8 cellular contexts compared by ENCODE assay signal in the genomic region with DNA sequence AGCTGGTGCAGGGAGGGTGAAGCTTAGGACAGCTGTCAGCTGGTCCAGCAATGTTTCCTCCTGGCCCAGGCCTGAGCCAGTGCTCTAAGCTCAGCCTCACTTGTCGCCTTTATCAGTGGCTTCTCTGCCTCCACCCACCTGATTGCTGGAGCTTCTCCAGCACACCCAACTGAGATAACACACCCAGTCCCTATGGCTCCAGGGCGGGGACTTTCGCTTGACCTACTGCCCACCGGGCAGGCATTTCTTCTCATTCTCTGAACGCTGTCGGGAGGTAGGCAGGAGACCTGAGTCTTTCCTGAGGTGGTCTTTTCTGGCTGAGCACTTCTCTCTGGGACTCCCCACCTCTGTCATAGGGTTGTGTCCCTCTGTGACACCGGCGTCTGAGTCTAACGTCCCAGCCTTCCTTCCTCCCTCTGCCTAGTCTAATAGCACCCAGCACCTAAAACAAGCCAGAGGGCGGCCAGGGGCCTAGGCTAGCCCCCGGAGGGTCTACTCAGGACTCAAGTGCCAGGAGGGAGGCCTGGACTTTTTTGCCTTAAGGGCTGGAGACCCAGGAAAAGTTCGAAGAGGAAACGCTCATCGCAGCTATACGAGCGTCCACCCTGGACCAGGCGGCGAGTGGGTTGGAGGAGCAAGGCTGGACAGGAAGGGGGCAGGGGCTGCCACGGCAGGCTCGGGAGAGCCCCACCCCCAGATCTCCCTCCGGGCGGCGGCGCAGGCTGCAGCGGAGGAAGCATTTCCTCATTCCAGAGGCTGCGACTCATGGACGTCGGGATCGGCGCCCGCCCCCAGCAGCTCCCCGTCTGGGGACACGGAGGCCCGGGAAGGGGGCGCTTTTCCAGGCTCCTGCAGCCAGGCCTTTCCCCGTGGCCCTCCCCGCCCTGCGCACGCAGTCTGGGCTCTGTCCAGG. TPM values are rescaled to one million over a fixed set of nuclear protein-coding genes. Genes with fewer than 3 reads are reported as not detected.
A peak's percentile ranks its signal among the peaks of the same experiment; 100 is the strongest.
DNase-seq lines count a peak whose midpoint lies in the region; ATAC-seq and TF ChIP-seq lines count a peak whose summit lies in the region.

No MANE protein-coding gene starts in this region.

- peaks cover 0 to 30% (median 8%) of the 10 kb centered on the region in 4 donors for H3K4me1 ChIP-seq in Peyer's patch
- peaks cover 23% of the 10 kb centered on the region for H3K4me1 ChIP-seq in mammary epithelial cell (ENCODE audit: insufficient read depth, low read length)

- intact Hi-C loops in mammary epithelial cell (cut with micrococcal nuclease): loop anchor here (5.0 kb wide), 1 partner anchor 110 kb away; a partner anchor contains a TSS

- no peaks in the 10 kb centered on the region for H3K9me3 ChIP-seq in Peyer's patch
- H3K9me3 ChIP-seq in mammary epithelial cell (replicated peaks; ENCODE audit: insufficient read depth, low read length): no peaks in the 10 kb centered on the region
- H3K9me3 ChIP-seq in iPS-18c (ENCODE audit: control insufficient read depth, insufficient read depth, low read length): no peaks in the 10 kb centered on the region

- H3K27me3 ChIP-seq in Peyer's patch (no peaks in the 10 kb centered on the region), mammary epithelial cell (ENCODE audit: insufficient read depth, low read length) (no peaks in the 10 kb centered on the region)

- CTCF ChIA-PET in mammary epithelial cell (lab: Charles Lee; ENCODE audit: low non-redundant PET): no interaction called here

- peaks cover 70% of the 10 kb centered on the region for H3K79me2 ChIP-seq in mammary epithelial cell (ENCODE audit: insufficient read depth, low read length)

- in situ Hi-C loops in mammary epithelial cell (cut with MboI; ENCODE audit: low sequenced_read_pairs in 2 of 2): loop anchor here in 1 of 2 donors (25.0 kb wide), 2 partner anchors 630 to 830 kb away; no protein-coding TSS in a partner anchor

- peak overlapping the region; percentile 88 for H3K4me2 ChIP-seq in mammary epithelial cell (ENCODE audit: insufficient read depth, low read depth, low read length)

- no TSS peak for BruUV-seq in mammary epithelial cell (replicated peaks; lab: Mats Ljungman, UMichigan)

- TF ChIP-seq CTCF in GM12875 (IDR thresholded peaks at IDR 0.05; ENCODE audit: borderline replicate concordance, insufficient read depth, low read depth, low read length) (no peak), Peyer's patch (IDR thresholded peaks at IDR 0.05) (no peak), mammary epithelial cell (conservative IDR thresholded peaks at IDR 0.05 in 1 of 2, IDR thresholded peaks at IDR 0.05 in 1 of 2; ENCODE audit: extremely low read depth in 1 of 2, insufficient read depth in 1 of 2, low read depth in 1 of 2, low read length in 2 of 2) (no peak), retinal pigment epithelial cell (conservative IDR thresholded peaks at IDR 0.05; ENCODE audit: low read depth, low read length) (no peak)

- peak; percentile 95 for DNase-seq in AG08395 (ENCODE audit: low spot score)
- peak; percentile 39 to 93 (median 89) for DNase-seq in Peyer's patch
- peak; percentile 84 for DNase-seq in mammary epithelial cell
- peak; percentile 55 for DNase-seq in retinal pigment epithelial cell (ENCODE audit: low read depth)
- no peak for DNase-seq in NCI-H187 treated with DMSO at 0.1 percent for 48 hours (lab: John Stamatoyannopoulos, UW)

- H3K4me3 ChIP-seq in GM12875 (ENCODE audit: low read depth, low read length) (peak overlapping the region; percentile 92), Peyer's patch (peak overlapping the region; percentile 70 to 97 (median 92)), mammary epithelial cell (replicated peaks in 1 of 3; ENCODE audit: insufficient read depth in 1 of 3, low read depth in 2 of 3, low read length in 3 of 3) (peak overlapping the region; percentile 75 to 94 (median 85)), iPS-18c (ENCODE audit: insufficient read depth, low read depth, low read length) (peak overlapping the region; percentile 95), retinal pigment epithelial cell (ENCODE audit: low read length) (peak overlapping the region; percentile 91)

- peak; percentile 4 for ATAC-seq in HG03097 (IDR thresholded peaks at IDR 0.05; ENCODE audit: low FRiP score, unreplicated experiment)

- H3K27ac ChIP-seq in Peyer's patch (peak overlapping the region; percentile 86 to 98 (median 94)), mammary epithelial cell (ENCODE audit: insufficient read depth, low read depth, low read length) (peak overlapping the region; percentile 71)

- no peaks in the 10 kb centered on the region for H4K20me1 ChIP-seq in mammary epithelial cell (ENCODE audit: insufficient read depth, low read length)

- H2AFZ ChIP-seq in mammary epithelial cell (ENCODE audit: low read depth, low read length): peak overlapping the region; percentile 40

- dilution Hi-C loops in mammary epithelial cell (cut with HindIII; ENCODE audit: low sequenced_read_pairs): no loop called here

- peak overlapping the region; percentile 71 for H3K9ac ChIP-seq in mammary epithelial cell (ENCODE audit: insufficient read depth, low read length)

- 2% methylated on average over 13 of the region's 39 CpGs for WGBS in mammary epithelial cell (ENCODE audit: low coverage, missing lambda C conversion rate)

- peak; percentile 73 to 80 for TF ChIP-seq POLR2A in Peyer's patch (IDR thresholded peaks at IDR 0.05)

- H3K36me3 ChIP-seq in Peyer's patch (peaks cover 0 to 23% (median 0%) of the 10 kb centered on the region in 3 donors), mammary epithelial cell (ENCODE audit: insufficient read depth, low read length) (no peaks in the 10 kb centered on the region)

RNA-seq across cellular contexts. Expression of a gene that starts 0.8 kb away (rescaled TPM):
- total RNA-seq in Peyer's patch (100 to 1,000 TPM; 113 to 386 (median 239) TPM), mammary epithelial cell (100 to 1,000 TPM; 188 to 213 TPM)
- polyA plus RNA-seq in mammary epithelial cell: 141 TPM
- 78.6 TPM for polyA minus RNA-seq in mammary epithelial cell

RNA-seq across cellular contexts. Expression of a gene that starts 1.0 kb away (rescaled TPM):
- 10 to 100 TPM; 12.6 to 28.1 (median 21.0) TPM for total RNA-seq in Peyer's patch
- total RNA-seq in mammary epithelial cell: 10 to 100 TPM; 11.0 to 57.9 TPM
- polyA plus RNA-seq in mammary epithelial cell: 61.8 TPM
- polyA minus RNA-seq in mammary epithelial cell: 4.9 TPM

RNA-seq across cellular contexts. Expression of a gene that starts 28.3 kb away (rescaled TPM):
- total RNA-seq in Peyer's patch (100 to 1,000 TPM in 1 of 4 donors, 1 to 10 TPM in 3; 1.2 to 103 (median 5.7) TPM), mammary epithelial cell (1 to 10 TPM; 3.0 to 4.5 TPM)
- polyA plus RNA-seq in mammary epithelial cell: 4.7 TPM
- polyA minus RNA-seq in mammary epithelial cell: 1.7 TPM

RNA-seq across cellular contexts. Expression of a gene that starts 31.1 kb away (rescaled TPM):
- total RNA-seq in Peyer's patch (10 to 100 TPM; 21.5 to 30.1 (median 27.7) TPM), mammary epithelial cell (10 to 100 TPM; 16.9 to 18.8 TPM)
- 9.7 TPM for polyA plus RNA-seq in mammary epithelial cell
- 2.1 TPM for polyA minus RNA-seq in mammary epithelial cell

RNA-seq across cellular contexts. Expression of a gene that starts 31.6 kb away (rescaled TPM):
- total RNA-seq in Peyer's patch (10 to 100 TPM in 3 of 4 donors, 1 to 10 TPM in 1; 5.8 to 83.8 (median 44.9) TPM), mammary epithelial cell (10 to 100 TPM; 11.8 to 14.5 TPM)
- 12.0 TPM for polyA plus RNA-seq in mammary epithelial cell
- 16.5 TPM for polyA minus RNA-seq in mammary epithelial cell
